In the genomic region with DNA sequence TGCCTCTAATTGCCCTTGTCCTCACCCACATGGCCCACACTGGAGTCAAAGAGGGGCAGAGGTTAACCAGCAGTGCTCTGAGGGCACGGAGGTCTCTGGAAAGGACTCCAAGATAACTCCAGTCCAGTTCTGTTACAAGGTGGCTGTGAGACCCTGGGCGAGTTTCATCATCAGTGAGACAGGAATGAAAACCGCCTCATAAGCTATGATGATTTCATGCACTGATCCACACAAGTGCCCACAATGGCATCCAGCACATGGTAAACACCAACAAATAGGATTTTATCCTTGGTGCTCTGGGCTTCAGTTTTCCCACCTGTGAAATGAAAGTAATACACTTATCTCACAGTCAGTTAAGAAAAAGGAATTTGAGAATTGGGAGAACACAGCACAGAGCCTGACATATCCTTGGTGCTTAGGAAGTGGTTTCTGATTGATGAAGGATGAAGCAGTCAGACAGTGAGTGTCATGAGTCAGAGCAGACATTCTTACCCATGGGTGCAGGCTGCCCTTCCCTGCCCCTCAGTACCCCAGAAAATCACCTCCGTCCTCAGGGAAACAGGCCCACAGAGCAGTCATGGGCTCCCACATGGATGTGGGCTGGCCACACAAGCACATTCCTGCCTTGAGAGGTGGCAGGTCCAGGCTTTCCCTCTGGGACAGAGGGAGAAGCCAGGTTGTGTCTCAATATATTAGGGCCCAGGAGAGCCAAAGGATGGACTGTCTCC, we compare ENCODE assay signal across 13 cellular contexts. TPM values are rescaled to one million over a fixed set of nuclear protein-coding genes. Genes with fewer than 3 reads are reported as not detected.
DNase-seq lines count a peak whose midpoint lies in the region; ATAC-seq and TF ChIP-seq lines count a peak whose summit lies in the region.
"Had no signal": no experiment of that assay in that cellular context is flagged by ENCODE, and none has a peak within 500 bp of the region (broad histone marks: within the 10 kb centered on the region; RNA-seq: fewer than 3 reads in every experiment).

No MANE protein-coding gene starts in this region.

- no peaks in the 10 kb centered on the region for H3K9me3 ChIP-seq in vagina

- H3K36me3 Mint-ChIP-seq in activated T-helper 1 cell treated with anti-CD3 and anti-CD28 coated beads, Interleukin-12 subunit alpha, Interleukin-12 subunit beta, Interleukin-2, Interleukin-4 antibody, amounts not matched to agents 30 ng/mL and 10 ng/mL and 1 ng/mL, durations not matched to agents 14 hours and 24 hours and 36 hours (ENCODE audit: low read depth): no peaks in the 10 kb centered on the region

- H3K36me3 ChIP-seq in vagina: no peaks in the 10 kb centered on the region

- peaks cover 44% of the 10 kb centered on the region for H3K4me1 ChIP-seq in vagina

- DNase-seq in Right ventricle myocardium superior (no peak), left ventricle myocardium superior (no peak), kidney tubule cell (ENCODE audit: low spot score) (peak; percentile 51), vagina (ENCODE audit: extremely low spot score in 2 of 2) (no peak), hippocampal formation (lab: John Stamatoyannopoulos, UW) (no peak), NCI-H2029 (lab: John Stamatoyannopoulos, UW) (no peak)
- no peak for DNase-seq in activated T-helper 1 cell treated with anti-CD3 and anti-CD28 coated beads, Interleukin-12 subunit alpha, Interleukin-12 subunit beta, Interleukin-2, Interleukin-4 antibody, amounts not matched to agents 30 ng/mL and 10 ng/mL and 1 ng/mL, durations not matched to agents 14 hours and 24 hours and 36 hours (ENCODE audit: low spot score)
- DNase-seq: activated CD4-positive, alpha-beta T cell treated with anti-CD3 and anti-CD28 coated beads for 1 hour; DMS79; NCI-H1048; NCI-H345 had no signal

- H3K4me3 Mint-ChIP-seq in activated T-helper 1 cell treated with anti-CD3 and anti-CD28 coated beads, Interleukin-12 subunit alpha, Interleukin-12 subunit beta, Interleukin-2, Interleukin-4 antibody, amounts not matched to agents 30 ng/mL and 10 ng/mL and 1 ng/mL, durations not matched to agents 14 hours and 24 hours and 36 hours: peak overlapping the region; percentile 9

- TF ChIP-seq CTCF in vagina (IDR thresholded peaks at IDR 0.05): no peak

- no peak overlapping the region for H3K4me3 ChIP-seq in vagina
- H3K4me3 ChIP-seq: dorsolateral prefrontal cortex had no signal

- H3K27me3 Mint-ChIP-seq in activated T-helper 1 cell treated with anti-CD3 and anti-CD28 coated beads, Interleukin-12 subunit alpha, Interleukin-12 subunit beta, Interleukin-2, Interleukin-4 antibody, amounts not matched to agents 30 ng/mL and 10 ng/mL and 1 ng/mL, durations not matched to agents 14 hours and 24 hours and 36 hours (ENCODE audit: insufficient read depth): peaks cover 9% of the 10 kb centered on the region

- peak overlapping the region; percentile 27 for H3K27ac ChIP-seq in vagina
- H3K27ac ChIP-seq: dorsolateral prefrontal cortex had no signal

- no peaks in the 10 kb centered on the region for H3K27me3 ChIP-seq in vagina
- H3K27me3 ChIP-seq: dorsolateral prefrontal cortex had no signal

- peaks cover 68% of the 10 kb centered on the region for H3K4me1 Mint-ChIP-seq in activated T-helper 1 cell treated with anti-CD3 and anti-CD28 coated beads, Interleukin-12 subunit alpha, Interleukin-12 subunit beta, Interleukin-2, Interleukin-4 antibody, amounts not matched to agents 30 ng/mL and 10 ng/mL and 1 ng/mL, durations not matched to agents 14 hours and 24 hours and 36 hours (ENCODE audit: low read depth)

- intact Hi-C loops in Right ventricle myocardium superior (cut with DNase I): no loop called here
- intact Hi-C loops in left ventricle myocardium superior (cut with micrococcal nuclease): no loop called here
- intact Hi-C loops in activated T-helper 1 cell treated with anti-CD3 and anti-CD28 coated beads, Interleukin-12 subunit alpha, Interleukin-12 subunit beta, Interleukin-2, Interleukin-4 antibody, amounts not matched to agents 30 ng/mL and 10 ng/mL and 1 ng/mL, durations not matched to agents 14 hours and 24 hours and 36 hours (cut with micrococcal nuclease): loop anchor here (1.0 kb wide), 1 partner anchor 11 kb away; no protein-coding TSS in a partner anchor
- intact Hi-C loops in vagina (cut with DNase I): no loop called here

- TF ChIP-seq POLR2A in vagina (IDR thresholded peaks at IDR 0.05): no peak

- H3K27ac Mint-ChIP-seq in activated T-helper 1 cell treated with anti-CD3 and anti-CD28 coated beads, Interleukin-12 subunit alpha, Interleukin-12 subunit beta, Interleukin-2, Interleukin-4 antibody, amounts not matched to agents 30 ng/mL and 10 ng/mL and 1 ng/mL, durations not matched to agents 14 hours and 24 hours and 36 hours: peak overlapping the region; percentile 25

- peak; percentile 8 for ATAC-seq in Right ventricle myocardium superior (ENCODE audit: poor library complexity)
- ATAC-seq in left ventricle myocardium superior: no peak
- no peak for ATAC-seq in GM19397 (IDR thresholded peaks at IDR 0.05; ENCODE audit: unreplicated experiment)

- no peaks in the 10 kb centered on the region for H3K9me3 Mint-ChIP-seq in activated T-helper 1 cell treated with anti-CD3 and anti-CD28 coated beads, Interleukin-12 subunit alpha, Interleukin-12 subunit beta, Interleukin-2, Interleukin-4 antibody, amounts not matched to agents 30 ng/mL and 10 ng/mL and 1 ng/mL, durations not matched to agents 14 hours and 24 hours and 36 hours

RNA-seq across cellular contexts. Expression of a gene that starts 48.4 kb away (rescaled TPM):
- total RNA-seq in Right ventricle myocardium superior (48.2 TPM), left ventricle myocardium superior (43.4 TPM), vagina (50.3 TPM)
- total RNA-seq in activated T-helper 1 cell treated with anti-CD3 and anti-CD28 coated beads, Interleukin-12 subunit alpha, Interleukin-12 subunit beta, Interleukin-2, Interleukin-4 antibody, amounts not matched to agents 30 ng/mL and 10 ng/mL and 1 ng/mL, durations not matched to agents 14 hours and 24 hours and 36 hours: 8.6 and 8.7 TPM in 2 replicates
